In the genomic region with DNA sequence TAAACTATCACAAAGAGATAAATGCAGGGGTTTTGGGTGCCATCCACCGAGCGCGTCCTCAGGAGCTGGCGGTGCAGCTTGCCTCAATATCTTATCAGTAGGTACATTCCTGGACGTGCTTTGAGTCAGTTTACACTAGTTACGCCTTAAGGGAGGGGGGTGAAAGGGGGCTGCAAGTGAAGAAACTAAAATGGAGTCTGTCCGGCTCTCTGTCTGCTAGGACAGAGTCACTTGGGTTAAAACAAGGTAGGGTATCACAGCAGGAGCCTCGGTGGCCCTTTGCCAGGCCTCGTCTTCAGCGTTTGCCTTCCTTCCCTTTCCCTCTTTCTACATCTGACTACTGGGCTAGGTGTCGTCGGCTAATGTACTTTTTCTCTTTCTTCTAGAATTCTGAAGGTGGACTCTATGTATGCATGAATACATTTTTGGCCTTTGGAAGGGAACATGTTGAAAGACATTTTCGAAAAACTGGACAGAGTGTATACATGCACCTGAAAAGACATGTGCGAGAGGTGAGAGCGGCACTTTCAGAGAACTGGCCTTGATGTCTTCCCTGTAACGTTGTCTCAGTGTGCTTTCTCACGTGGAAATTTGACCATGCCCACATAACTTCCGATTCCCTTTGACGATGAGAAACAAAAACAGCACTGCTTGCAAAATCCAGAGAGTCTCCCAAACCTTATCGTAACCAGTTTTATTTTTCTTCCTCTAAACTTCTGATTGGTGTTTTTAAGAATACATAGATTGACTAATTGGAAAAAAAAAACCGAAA, we compare ENCODE assay signal across 17 cellular contexts. TPM values are rescaled to one million over a fixed set of nuclear protein-coding genes. Genes with fewer than 3 reads are reported as not detected.
DNase-seq lines count a peak whose midpoint lies in the region; ATAC-seq, FAIRE-seq and TF ChIP-seq lines count a peak whose summit lies in the region.
"Had no signal": no experiment of that assay in that cellular context is flagged by ENCODE, and none has a peak within 500 bp of the region (broad histone marks: within the 10 kb centered on the region; RNA-seq: fewer than 3 reads in every experiment).

No MANE protein-coding gene starts in this region.

- H3K79me1 ChIP-seq in H9 (ENCODE audit: insufficient read depth, low read depth, low read length, poor library complexity, severe bottlenecking), result no peaks in the 10 kb centered on the region

- FAIRE-seq in astrocyte (lab: Jason Lieb, UNC), result peak; percentile 20
- FAIRE-seq: frontal cortex had no signal

- H3K27me3 Mint-ChIP-seq in H9 (ENCODE audit: low read depth) (no peaks in the 10 kb centered on the region), astrocyte (ENCODE audit: low read depth, unreplicated experiment) (no peaks in the 10 kb centered on the region), T-helper 17 cell (no peaks in the 10 kb centered on the region)
- H3K27me3 Mint-ChIP-seq: activated CD8-positive, alpha-beta T cell treated with anti-CD3 and anti-CD28 coated beads for 36 hours had no signal

- no peak overlapping the region for H3K14ac ChIP-seq in H9 (ENCODE audit: insufficient read depth, low read length)

- peak overlapping the region in 2 of 3 experiments; percentile 3 to 28; a peak in 4 of 7 replicates for H3K27ac Mint-ChIP-seq in H9
- no peak overlapping the region for H3K27ac Mint-ChIP-seq in astrocyte (ENCODE audit: unreplicated experiment)
- no peak overlapping the region for H3K27ac Mint-ChIP-seq in T-helper 17 cell
- H3K27ac Mint-ChIP-seq: activated CD8-positive, alpha-beta T cell treated with anti-CD3 and anti-CD28 coated beads for 36 hours; activated T-helper 2 cell treated with anti-CD3 and anti-CD28 coated beads, Interferon-gamma antibody, Interleukin-2, Interleukin-4, amounts not matched to agents 10 μg/mL and 5 μg/mL and 100 μg/mL, durations not matched to agents 14 hours and 24 hours and 36 hours; immature natural killer cell had no signal

- no peak overlapping the region for H3T11ph ChIP-seq in H9 (ENCODE audit: low read length)

- H3K9ac ChIP-seq in H9 (ENCODE audit: extremely low read depth, insufficient read length, low read length) (no peak overlapping the region), astrocyte (ENCODE audit: low read length) (no peak overlapping the region)

- TF ChIP-seq CTCF in H9 (conservative IDR thresholded peaks at IDR 0.05) (no peak), astrocyte (IDR thresholded peaks at IDR 0.05; ENCODE audit: insufficient read depth, low read depth, low read length) (no peak)

- H4K5ac ChIP-seq in H9 (ENCODE audit: insufficient read length, low read depth, low read length), result no peak overlapping the region

- no peak overlapping the region for H3K4ac ChIP-seq in H9 (ENCODE audit: low read depth, low read length)

- peaks cover 9 to 19% (median 12%) of the 10 kb centered on the region in 3 experiments; a peak in 6 of 7 replicates for H3K36me3 Mint-ChIP-seq in H9 (ENCODE audit: insufficient read depth in 1 of 3, low read depth in 3 of 3)
- H3K36me3 Mint-ChIP-seq in astrocyte (ENCODE audit: low read depth, unreplicated experiment), result no peaks in the 10 kb centered on the region
- peaks cover 3% of the 10 kb centered on the region for H3K36me3 Mint-ChIP-seq in T-helper 17 cell (ENCODE audit: low read depth)

- no peak overlapping the region for H2BK5ac ChIP-seq in H9 (ENCODE audit: insufficient read length, low read length)

- H2BK20ac ChIP-seq in H9 (ENCODE audit: low read depth, low read length, poor library complexity, severe bottlenecking), result no peak overlapping the region

- peaks cover 26 to 29% of the 10 kb centered on the region in 2 experiments for H3K4me1 Mint-ChIP-seq in H9
- H3K4me1 Mint-ChIP-seq in astrocyte (ENCODE audit: low read depth, unreplicated experiment), result no peaks in the 10 kb centered on the region
- peaks cover 3% of the 10 kb centered on the region for H3K4me1 Mint-ChIP-seq in T-helper 17 cell
- H3K4me1 Mint-ChIP-seq: immature natural killer cell had no signal

- H3K4me1 ChIP-seq in H9 (ENCODE audit: insufficient read depth, low read length) (no peaks in the 10 kb centered on the region; the same call in 1 of the 2 replicates), astrocyte (ENCODE audit: insufficient read depth, low read length) (peaks cover 4% of the 10 kb centered on the region)

- H4K91ac ChIP-seq in H9 (ENCODE audit: insufficient read length, low read depth, low read length), result no peak overlapping the region

- H3K27ac ChIP-seq in H9 (ENCODE audit: insufficient read length, low read depth, low read length), result no peak overlapping the region
- no peak overlapping the region for H3K27ac ChIP-seq in astrocyte (ENCODE audit: low read depth, low read length)

- DNase-seq in H9, result no peak
- no peak for DNase-seq in astrocyte (ENCODE audit: low read depth)
- DNase-seq in left cardiac atrium, result no peak
- no peak for DNase-seq in sciatic nerve (ENCODE audit: low spot score)
- no peak for DNase-seq in NCI-H1694 treated with DMSO at 0.1 percent for 48 hours (lab: John Stamatoyannopoulos, UW)
- no peak for DNase-seq in GM19238 (ENCODE audit: insufficient read length, low spot score)
- DNase-seq in T-helper 17 cell, result no peak
- DNase-seq: activated CD8-positive, alpha-beta T cell treated with anti-CD3 and anti-CD28 coated beads for 36 hours; C1 segment of cervical spinal cord; DMS79 treated with DMSO at 0.1 percent for 48 hours; immature natural killer cell; midbrain; NCI-H446 treated with DMSO at 0.1 percent for 48 hours; nucleus accumbens had no signal

- H4K8ac ChIP-seq in H9 (replicated peaks; ENCODE audit: insufficient read length, low read depth, low read length), result no peak overlapping the region

- H3K4me3 Mint-ChIP-seq in H9, result no peak overlapping the region
- no peak overlapping the region for H3K4me3 Mint-ChIP-seq in astrocyte (ENCODE audit: unreplicated experiment)
- H3K4me3 Mint-ChIP-seq in T-helper 17 cell, result no peak overlapping the region
- H3K4me3 Mint-ChIP-seq: activated CD8-positive, alpha-beta T cell treated with anti-CD3 and anti-CD28 coated beads for 36 hours; immature natural killer cell had no signal

- no peaks in the 10 kb centered on the region for H3K36me3 ChIP-seq in astrocyte (ENCODE audit: insufficient read depth, low read length)

- no peak overlapping the region for H3K4me3 ChIP-seq in astrocyte (ENCODE audit: insufficient read depth, low read depth, low read length)

- H2BK120ac ChIP-seq in H9 (ENCODE audit: low read depth, low read length, poor library complexity, severe bottlenecking), result no peak overlapping the region

- H3K23me2 ChIP-seq in H9 (ENCODE audit: insufficient read length, low read depth, low read length, poor library complexity, severe bottlenecking), result no peaks in the 10 kb centered on the region

- no peaks in the 10 kb centered on the region for H3K27me3 ChIP-seq in H9 (ENCODE audit: insufficient read depth, low read length)
- no peaks in the 10 kb centered on the region for H3K27me3 ChIP-seq in astrocyte (ENCODE audit: insufficient read depth, low read length)

- H3K9me3 ChIP-seq in H9 (ENCODE audit: control insufficient read depth, low read depth, low read length), result no peaks in the 10 kb centered on the region
- no peaks in the 10 kb centered on the region for H3K9me3 ChIP-seq in astrocyte (ENCODE audit: insufficient read depth, low read depth, low read length)
- H3K9me3 ChIP-seq in T-helper 17 cell (ENCODE audit: control insufficient read depth, low read length, poor library complexity, severe bottlenecking), result no peaks in the 10 kb centered on the region

- no peak overlapping the region for H2BK12ac ChIP-seq in H9 (ENCODE audit: insufficient read length, low read depth, low read length)

- intact Hi-C loops in left cardiac atrium (cut with DNase I), result no loop called here
- intact Hi-C loops in sciatic nerve (cut with DNase I), result no loop called here

- no peak overlapping the region for H3K18ac ChIP-seq in H9 (ENCODE audit: insufficient read length, low read depth, low read length)

- H2AFZ ChIP-seq in H9 (ENCODE audit: low read length) (no peak overlapping the region), astrocyte (ENCODE audit: low read depth, low read length) (no peak overlapping the region)

- no peak overlapping the region for H3K23ac ChIP-seq in H9 (ENCODE audit: insufficient read length, low read depth, low read length)

- no peak overlapping the region for H3K56ac ChIP-seq in H9 (ENCODE audit: insufficient read length, low read depth, low read length)

- H2BK15ac ChIP-seq in H9 (ENCODE audit: low read depth, low read length), result no peak overlapping the region

- H3K4me2 ChIP-seq in H9 (ENCODE audit: insufficient read depth, insufficient read length, low read length) (no peak overlapping the region), astrocyte (ENCODE audit: low read length) (no peak overlapping the region)

- H3K9me3 Mint-ChIP-seq in H9, result no peaks in the 10 kb centered on the region
- no peaks in the 10 kb centered on the region for H3K9me3 Mint-ChIP-seq in astrocyte (ENCODE audit: unreplicated experiment)
- H3K9me3 Mint-ChIP-seq: activated CD8-positive, alpha-beta T cell treated with anti-CD3 and anti-CD28 coated beads for 36 hours; activated T-helper 2 cell treated with anti-CD3 and anti-CD28 coated beads, Interferon-gamma antibody, Interleukin-2, Interleukin-4, amounts not matched to agents 10 μg/mL and 5 μg/mL and 100 μg/mL, durations not matched to agents 14 hours and 24 hours and 36 hours; immature natural killer cell had no signal

- no CpG with 5 or more reads among the region's 21 CpGs for WGBS in H9 (ENCODE audit: extremely low coverage, insufficient read length, low lambda C conversion rate)

- ATAC-seq in left cardiac atrium, result peak; percentile 19 to 64
- ATAC-seq in sciatic nerve, result peak; percentile 77
- no peak for ATAC-seq in HG02588 (IDR thresholded peaks at IDR 0.05; ENCODE audit: unreplicated experiment)
- ATAC-seq in T-helper 17 cell, result no peak
- ATAC-seq: activated CD8-positive, alpha-beta T cell treated with anti-CD3 and anti-CD28 coated beads for 36 hours had no signal

- no peak overlapping the region for H2AK5ac ChIP-seq in H9 (ENCODE audit: insufficient read length, low read length)

- H4K20me1 ChIP-seq in H9 (ENCODE audit: control insufficient read depth, insufficient read depth, insufficient read length), result no peaks in the 10 kb centered on the region
- peaks cover 13% of the 10 kb centered on the region for H4K20me1 ChIP-seq in astrocyte (ENCODE audit: insufficient read depth, low read length)

- peaks cover 1% of the 10 kb centered on the region; the same call in 1 of the 2 replicates for H3K79me2 ChIP-seq in H9 (ENCODE audit: insufficient read depth, low read length)
- peaks cover 53% of the 10 kb centered on the region for H3K79me2 ChIP-seq in astrocyte (ENCODE audit: insufficient read depth, low read length)

RNA-seq across cellular contexts. Expression of gene USP13, which starts 28.8 kb away (rescaled TPM):
- total RNA-seq in H9 (2021) (26.0 and 26.7 TPM in 2 replicates), astrocyte (6.7 and 7.4 TPM in 2 replicates), left cardiac atrium (10 to 100 TPM; 57.5 to 57.7 TPM), sciatic nerve (13.8 TPM), T-helper 17 cell (1 to 10 TPM; 7.7 to 7.9 TPM)

Comparison
In these comparisons a context has a peak if more than half of its experiments do, and no peak if none do; other contexts are left out.
1. H3K27ac Mint-ChIP-seq: peak in H9 (2 of 3); none in astrocyte (single experiment) and T-helper 17 cell (single experiment).
2. ATAC-seq: peak in left cardiac atrium (2 of 2) and sciatic nerve (single experiment); none in HG02588 (single experiment) and T-helper 17 cell (single experiment).